ENCODE assay signal across 10 cellular contexts in genomic region chr6:148520109-148520841, GRCh38.
DNase-seq lines count a peak whose midpoint lies in the region; ATAC-seq and TF ChIP-seq lines count a peak whose summit lies in the region.
"Had no signal": no experiment of that assay in that cellular context is flagged by ENCODE, and none has a peak within 500 bp of the region (broad histone marks: within the 10 kb centered on the region; RNA-seq: fewer than 3 reads in every experiment).

No MANE protein-coding gene starts in this region.

- H2AK5ac ChIP-seq in trophoblast cell (ENCODE audit: low read length), result no peak overlapping the region

- TF ChIP-seq CTCF in SU-DHL-6 (IDR thresholded peaks at IDR 0.05; ENCODE audit: insufficient read depth, low read length, poor library complexity, severe bottlenecking) (no peak), suprapubic skin (IDR thresholded peaks at IDR 0.05) (no peak)

- TF ChIP-seq POLR2A in suprapubic skin (IDR thresholded peaks at IDR 0.05), result no peak

- no peak overlapping the region for H2BK120ac ChIP-seq in trophoblast cell (ENCODE audit: insufficient read depth, low read length, poor library complexity)

- H2BK5ac ChIP-seq in trophoblast cell (ENCODE audit: low read depth, low read length, poor library complexity), result no peak overlapping the region

- no peak overlapping the region for H3K9ac ChIP-seq in SU-DHL-6 (ENCODE audit: low read length)
- H3K9ac ChIP-seq in trophoblast cell (ENCODE audit: low read length), result no peak overlapping the region

- H3K27ac ChIP-seq in SU-DHL-6 (ENCODE audit: low read depth, low read length) (no peak overlapping the region), suprapubic skin (peak overlapping the region; percentile 69), trophoblast cell (ENCODE audit: low read depth, low read length) (no peak overlapping the region)

- H3K9me3 ChIP-seq in SU-DHL-6 (ENCODE audit: insufficient read depth, low read length), result no peaks in the 10 kb centered on the region
- H3K9me3 ChIP-seq in suprapubic skin, result no peaks in the 10 kb centered on the region
- no peaks in the 10 kb centered on the region for H3K9me3 ChIP-seq in trophoblast cell (ENCODE audit: insufficient read depth, low read depth, low read length)

- H4K8ac ChIP-seq in trophoblast cell (ENCODE audit: low read depth, low read length), result no peak overlapping the region

- no peak overlapping the region for H2BK12ac ChIP-seq in trophoblast cell (ENCODE audit: low read length)

- TF ChIP-seq EP300 in suprapubic skin (IDR thresholded peaks at IDR 0.05), result no peak

- no peak overlapping the region for H3K14ac ChIP-seq in trophoblast cell (ENCODE audit: low read length)

- H3K79me1 ChIP-seq in trophoblast cell (ENCODE audit: low read length), result no peaks in the 10 kb centered on the region

- H3K36me3 ChIP-seq in SU-DHL-6 (ENCODE audit: low read length) (no peaks in the 10 kb centered on the region), suprapubic skin (peaks cover 33% of the 10 kb centered on the region), trophoblast cell (ENCODE audit: control insufficient read depth in 1 of 2, insufficient read depth in 2 of 2, low read length in 2 of 2) (peaks cover 17 to 29% of the 10 kb centered on the region in 2 experiments)

- peaks cover 74% of the 10 kb centered on the region for H3K4me1 ChIP-seq in suprapubic skin
- no peaks in the 10 kb centered on the region for H3K4me1 ChIP-seq in trophoblast cell (ENCODE audit: control insufficient read depth in 1 of 2, insufficient read depth in 2 of 2, low read length in 2 of 2)

- no peaks in the 10 kb centered on the region for H3K9me2 ChIP-seq in SU-DHL-6 (replicated peaks; ENCODE audit: insufficient read depth, low read length)

- H2AFZ ChIP-seq in SU-DHL-6 (ENCODE audit: low read depth, low read length, severe bottlenecking) (no peak overlapping the region), trophoblast cell (ENCODE audit: insufficient read depth, low read length, poor library complexity) (no peak overlapping the region)

- H3K4ac ChIP-seq in trophoblast cell (ENCODE audit: low read depth, low read length), result no peak overlapping the region

- H3K27me3 ChIP-seq in SU-DHL-6 (ENCODE audit: low read length), result no peaks in the 10 kb centered on the region
- no peaks in the 10 kb centered on the region for H3K27me3 ChIP-seq in suprapubic skin
- no peaks in the 10 kb centered on the region for H3K27me3 ChIP-seq in trophoblast cell (ENCODE audit: insufficient read depth, low read length)

- no peak overlapping the region for H3K4me3 ChIP-seq in SU-DHL-6 (ENCODE audit: insufficient read depth, low read length, poor library complexity, severe bottlenecking)
- no peak overlapping the region for H3K4me3 ChIP-seq in suprapubic skin
- H3K4me3 ChIP-seq in trophoblast cell (ENCODE audit: low read depth, low read length), result no peak overlapping the region

- H3K18ac ChIP-seq in trophoblast cell (ENCODE audit: low read length), result no peak overlapping the region

- no peak for DNase-seq in activated CD4-positive, CD25-positive, alpha-beta regulatory T cell (lab: John Stamatoyannopoulos, UW)
- DNase-seq in suprapubic skin (ENCODE audit: low spot score in 2 of 2) (no peak), trophoblast cell (no peak)
- no peak for DNase-seq in activated CD4-positive, alpha-beta T cell treated with anti-CD3 and anti-CD28 coated beads for 1 hour
- DNase-seq in stimulated activated CD4-positive, alpha-beta T cell treated with anti-CD3 and anti-CD28 coated beads, Interleukin-2, amount 100 ng/mL, for 48 hours, result no peak
- DNase-seq: ACHN, activated gamma-delta T cell treated with Interleukin-2 at 50 U/mL for 16 hours had no signal

- peak; percentile 9 to 49 for ATAC-seq in activated CD4-positive, CD25-positive, alpha-beta regulatory T cell treated with anti-CD3 and anti-CD28 coated beads, Interleukin-2, amount 50 U/mL, for 24 hours
- ATAC-seq in HG02970 (IDR thresholded peaks at IDR 0.05; ENCODE audit: low FRiP score, unreplicated experiment), result peak; percentile 85

- H4K12ac ChIP-seq in trophoblast cell (ENCODE audit: low read depth, low read length), result no peak overlapping the region

- WGBS in suprapubic skin, result 81% methylated on average over 23 of the region's 23 CpGs
- WGBS in trophoblast cell (ENCODE audit: extremely low coverage, insufficient coverage, insufficient read length), result no CpG with 5 or more reads among the region's 23 CpGs

- H4K91ac ChIP-seq in trophoblast cell (ENCODE audit: low read depth, low read length), result no peak overlapping the region

- H3K79me2 ChIP-seq in SU-DHL-6 (ENCODE audit: insufficient read depth, low read length) (no peaks in the 10 kb centered on the region), trophoblast cell (ENCODE audit: control insufficient read depth, insufficient read depth, low read length, poor library complexity) (no peaks in the 10 kb centered on the region)

- H3K4me2 ChIP-seq in SU-DHL-6 (ENCODE audit: low read depth, low read length, poor library complexity, severe bottlenecking) (peak overlapping the region; percentile 24), trophoblast cell (ENCODE audit: low read length) (no peak overlapping the region)

- no peaks in the 10 kb centered on the region for H3F3A ChIP-seq in SU-DHL-6 (ENCODE audit: insufficient read depth)

- no peaks in the 10 kb centered on the region for H4K20me1 ChIP-seq in SU-DHL-6 (ENCODE audit: low read depth, low read length)

- no peak overlapping the region for H3K23ac ChIP-seq in trophoblast cell (ENCODE audit: low read length)
